In the genomic region with DNA sequence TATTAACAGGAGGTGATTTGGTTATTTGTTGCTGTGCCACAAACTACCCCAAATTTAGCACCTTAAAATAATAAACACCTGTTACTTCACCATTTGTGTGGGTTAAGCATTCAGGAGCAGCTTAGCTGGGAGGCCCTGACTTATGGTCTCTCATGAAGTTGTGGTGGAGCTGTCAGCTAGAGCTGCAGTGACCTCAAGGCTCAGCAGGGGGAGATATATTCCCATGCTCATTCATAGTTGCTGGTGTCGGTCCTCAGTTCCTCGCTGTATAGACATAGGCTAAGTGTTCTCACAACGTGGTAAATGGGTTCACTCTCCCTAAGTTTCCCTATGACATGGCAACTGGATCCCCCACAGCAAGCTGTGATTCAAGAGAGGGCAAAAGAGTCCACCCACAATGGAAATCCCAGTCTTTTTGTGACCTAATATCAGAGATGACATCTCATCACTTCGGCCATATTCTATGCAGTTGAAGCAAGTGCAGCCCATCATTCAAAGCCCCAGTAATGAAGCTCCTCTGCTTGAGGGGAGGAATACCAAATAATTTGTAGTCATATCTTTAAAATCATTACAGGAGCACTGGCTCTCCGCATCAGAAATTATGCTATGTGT, we compare ENCODE assay signal across 9 cellular contexts. TPM values are rescaled to one million over a fixed set of nuclear protein-coding genes. Genes with fewer than 3 reads are reported as not detected.
DNase-seq lines count a peak whose midpoint lies in the region; ATAC-seq, FAIRE-seq and TF ChIP-seq lines count a peak whose summit lies in the region.
"Had no signal": no experiment of that assay in that cellular context is flagged by ENCODE, and none has a peak within 500 bp of the region (broad histone marks: within the 10 kb centered on the region; RNA-seq: fewer than 3 reads in every experiment).

No MANE protein-coding gene starts in this region.

- peak; percentile 34 for FAIRE-seq in astrocyte (lab: Jason Lieb, UNC)
- FAIRE-seq: endometrium had no signal

- no peak overlapping the region for H3K9ac ChIP-seq in astrocyte (ENCODE audit: low read length)

- ATAC-seq in heart left ventricle (peak in 1 of 4 donors; percentile 72), HG02885 (IDR thresholded peaks at IDR 0.05; ENCODE audit: poor library complexity, unreplicated experiment) (peak; percentile 84)
- ATAC-seq in stimulated activated naive CD8-positive, alpha-beta T cell treated with anti-CD3 and anti-CD28 coated beads, Interleukin-15, amount 100 ng/mL, for 72 hours, result peak; percentile 83

- WGBS in heart left ventricle, 4 donors, result 42 to 50% (median 45%) methylated on average over 5 of the region's 5 CpGs

- H3K4me1 Mint-ChIP-seq in astrocyte (ENCODE audit: low read depth, unreplicated experiment), result no peaks in the 10 kb centered on the region
- no peaks in the 10 kb centered on the region for H3K4me1 Mint-ChIP-seq in stimulated activated naive CD8-positive, alpha-beta T cell treated with anti-CD3 and anti-CD28 coated beads, Interleukin-15, amount 100 ng/mL, for 72 hours

- no peak overlapping the region for H3K4me3 ChIP-seq in heart left ventricle
- no peak overlapping the region for H3K4me3 ChIP-seq in right atrium auricular region
- no peak overlapping the region for H3K4me3 ChIP-seq in astrocyte (ENCODE audit: insufficient read depth, low read depth, low read length)
- no peak overlapping the region for H3K4me3 ChIP-seq in kidney epithelial cell (ENCODE audit: low read depth, low read length)
- no peak overlapping the region for H3K4me3 ChIP-seq in tibial artery

- no peaks in the 10 kb centered on the region for H3K27me3 Mint-ChIP-seq in astrocyte (ENCODE audit: low read depth, unreplicated experiment)
- no peaks in the 10 kb centered on the region for H3K27me3 Mint-ChIP-seq in stimulated activated naive CD8-positive, alpha-beta T cell treated with anti-CD3 and anti-CD28 coated beads, Interleukin-15, amount 100 ng/mL, for 72 hours

- no peak overlapping the region for H3K27ac Mint-ChIP-seq in astrocyte (ENCODE audit: unreplicated experiment)
- H3K27ac Mint-ChIP-seq in stimulated activated naive CD8-positive, alpha-beta T cell treated with anti-CD3 and anti-CD28 coated beads, Interleukin-15, amount 100 ng/mL, for 72 hours, result no peak overlapping the region

- H3K4me1 ChIP-seq in heart left ventricle (no peaks in the 10 kb centered on the region), right atrium auricular region (no peaks in the 10 kb centered on the region), astrocyte (ENCODE audit: insufficient read depth, low read length) (no peaks in the 10 kb centered on the region), tibial artery (no peaks in the 10 kb centered on the region)

- no peaks in the 10 kb centered on the region for H3K9me3 Mint-ChIP-seq in astrocyte (ENCODE audit: unreplicated experiment)
- H3K9me3 Mint-ChIP-seq in stimulated activated naive CD8-positive, alpha-beta T cell treated with anti-CD3 and anti-CD28 coated beads, Interleukin-15, amount 100 ng/mL, for 72 hours, result no peaks in the 10 kb centered on the region

- H3K36me3 ChIP-seq in heart left ventricle (no peaks in the 10 kb centered on the region), right atrium auricular region (no peaks in the 10 kb centered on the region), astrocyte (ENCODE audit: insufficient read depth, low read length) (no peaks in the 10 kb centered on the region), kidney epithelial cell (ENCODE audit: control insufficient read depth, insufficient read depth, low read length) (no peaks in the 10 kb centered on the region), tibial artery (no peaks in the 10 kb centered on the region)

- no peak overlapping the region for H3K4me2 ChIP-seq in astrocyte (ENCODE audit: low read length)

- H3K36me3 Mint-ChIP-seq in astrocyte (ENCODE audit: low read depth, unreplicated experiment), result no peaks in the 10 kb centered on the region

- H3K79me2 ChIP-seq in astrocyte (ENCODE audit: insufficient read depth, low read length), result no peaks in the 10 kb centered on the region

- TF ChIP-seq POLR2A in heart left ventricle (IDR thresholded peaks at IDR 0.05), result no peak

- TF ChIP-seq CTCF in heart left ventricle (IDR thresholded peaks at IDR 0.05) (peak in 9 of 12 donors; percentile 16 to 58 (median 35)), right atrium auricular region (IDR thresholded peaks at IDR 0.05) (no peak), astrocyte (IDR thresholded peaks at IDR 0.05; ENCODE audit: insufficient read depth, low read depth, low read length) (peak; percentile 77), kidney epithelial cell (IDR thresholded peaks at IDR 0.05; ENCODE audit: insufficient read depth, low read length, poor library complexity, severe bottlenecking) (peak; percentile 66), tibial artery (IDR thresholded peaks at IDR 0.05) (no peak)

- H4K20me1 ChIP-seq in astrocyte (ENCODE audit: insufficient read depth, low read length), result no peaks in the 10 kb centered on the region

- no peak overlapping the region for H3K4me3 Mint-ChIP-seq in astrocyte (ENCODE audit: unreplicated experiment)
- no peak overlapping the region for H3K4me3 Mint-ChIP-seq in stimulated activated naive CD8-positive, alpha-beta T cell treated with anti-CD3 and anti-CD28 coated beads, Interleukin-15, amount 100 ng/mL, for 72 hours

- H3K27ac ChIP-seq in heart left ventricle (no peak overlapping the region), right atrium auricular region (no peak overlapping the region), astrocyte (ENCODE audit: low read depth, low read length) (no peak overlapping the region), tibial artery (no peak overlapping the region)

- H3K9me3 ChIP-seq in heart left ventricle (no peaks in the 10 kb centered on the region), right atrium auricular region (no peaks in the 10 kb centered on the region), astrocyte (ENCODE audit: insufficient read depth, low read depth, low read length) (no peaks in the 10 kb centered on the region), tibial artery (no peaks in the 10 kb centered on the region)

- no peaks in the 10 kb centered on the region for H3K27me3 ChIP-seq in heart left ventricle
- H3K27me3 ChIP-seq in right atrium auricular region, result no peaks in the 10 kb centered on the region
- peaks cover 5% of the 10 kb centered on the region for H3K27me3 ChIP-seq in astrocyte (ENCODE audit: insufficient read depth, low read length)
- peaks cover 3% of the 10 kb centered on the region for H3K27me3 ChIP-seq in kidney epithelial cell (ENCODE audit: control insufficient read depth, insufficient read depth, low read length)
- H3K27me3 ChIP-seq in tibial artery, result no peaks in the 10 kb centered on the region

- H2AFZ ChIP-seq in astrocyte (ENCODE audit: low read depth, low read length), result no peak overlapping the region

- intact Hi-C loops in heart left ventricle (cut with DNase I), result loop anchor here in 4 of 10 donors (5.0 to 10.0 kb wide), 2 partner anchors 256 to 259 kb away; no protein-coding TSS in a partner anchor
- intact Hi-C loops in tibial artery (cut with DNase I; ENCODE audit: low total_unique reads), result no loop called here

- DNase-seq in heart left ventricle (no peak), right atrium auricular region (ENCODE audit: low spot score) (no peak), NCI-H82 (lab: John Stamatoyannopoulos, UW) (peak; percentile 77), astrocyte (ENCODE audit: low read depth) (peak; percentile 2), kidney epithelial cell (ENCODE audit: low read depth) (peak; percentile 1), tibial artery (no peak)
- DNase-seq in stimulated activated naive CD8-positive, alpha-beta T cell treated with anti-CD3 and anti-CD28 coated beads, Interleukin-15, amount 100 ng/mL, for 72 hours, result peak; percentile 4 to 42

RNA-seq across cellular contexts. Expression of a gene that starts 41.1 kb away (rescaled TPM):
- not detected for total RNA-seq in heart left ventricle
- not detected for polyA plus RNA-seq in heart left ventricle
- total RNA-seq in right atrium auricular region, result not detected
- not detected in 2 replicates for total RNA-seq in astrocyte
- total RNA-seq in kidney epithelial cell, result not detected in 2 replicates

RNA-seq across cellular contexts. Expression of a gene that starts 41.6 kb away (rescaled TPM):
- total RNA-seq in heart left ventricle (not detected), right atrium auricular region (not detected), astrocyte (not detected in 2 replicates), kidney epithelial cell (not detected in 2 replicates)
- polyA plus RNA-seq in heart left ventricle, result not detected

RNA-seq across cellular contexts. Expression of a gene that starts 57.4 kb away (rescaled TPM):
- total RNA-seq in heart left ventricle, result 10 to 100 TPM; 13.0 to 24.5 (median 16.9) TPM
- polyA plus RNA-seq in heart left ventricle, result 10 to 100 TPM; 12.9 to 23.7 TPM
- 10 to 100 TPM; 11.8 to 13.3 TPM for total RNA-seq in right atrium auricular region
- total RNA-seq in astrocyte, result 16.3 and 16.6 TPM in 2 replicates
- 12.1 and 13.2 TPM in 2 replicates for total RNA-seq in kidney epithelial cell

Comparison
In these comparisons a context has a peak if more than half of its experiments do, and no peak if none do; other contexts are left out.
1. CTCF ChIP-seq: peak in heart left ventricle (9 of 12), astrocyte (single experiment) and kidney epithelial cell (single experiment); none in right atrium auricular region (0 of 2) and tibial artery (0 of 2).
2. DNase-seq: peak in NCI-H82 (single experiment), astrocyte (single experiment), kidney epithelial cell (single experiment) and stimulated activated naive CD8-positive, alpha-beta T cell treated with anti-CD3 and anti-CD28 coated beads, Interleukin-15, amount 100 ng/mL, for 72 hours (2 of 2); none in heart left ventricle (0 of 5), right atrium auricular region (single experiment) and tibial artery (0 of 2).